ENCODE assay signal across 17 cellular contexts in the genomic region with DNA sequence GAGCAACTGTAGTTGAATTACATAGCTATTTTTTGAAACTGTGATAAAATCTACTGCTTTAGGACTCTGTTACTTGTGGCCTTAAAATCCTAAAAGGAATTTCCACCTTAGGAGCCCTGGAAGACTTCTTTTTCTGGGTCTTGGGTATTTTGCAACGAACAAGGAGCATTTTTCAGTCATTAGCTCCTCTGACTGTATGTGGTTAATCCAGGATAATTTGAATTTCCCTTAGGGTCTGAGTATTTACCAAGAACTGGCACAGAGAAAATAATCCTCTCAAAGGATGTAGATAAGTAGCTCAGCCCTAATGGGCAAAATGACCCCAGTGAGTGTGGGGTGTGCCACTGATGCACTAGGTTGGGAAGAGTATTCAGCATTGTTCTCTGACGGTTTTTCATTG.
DNase-seq lines count a peak whose midpoint lies in the region; ATAC-seq and TF ChIP-seq lines count a peak whose summit lies in the region.
"Had no signal": no experiment of that assay in that cellular context is flagged by ENCODE, and none has a peak within 500 bp of the region (broad histone marks: within the 10 kb centered on the region; RNA-seq: fewer than 3 reads in every experiment).

No MANE protein-coding gene starts in this region.

- H3K36me3 ChIP-seq in PC-9 (ENCODE audit: low read depth) = no peaks in the 10 kb centered on the region
- no peaks in the 10 kb centered on the region for H3K36me3 ChIP-seq in Karpas-422 (ENCODE audit: insufficient read depth, low read length)

- H3K4me1 ChIP-seq in PC-9 (replicated peaks; ENCODE audit: insufficient read depth) (no peaks in the 10 kb centered on the region), Karpas-422 (ENCODE audit: low read length) (peaks cover 23% of the 10 kb centered on the region)

- DNase-seq in natural killer cell = no peak
- DNase-seq in natural killer cell treated with Interleukin-12 subunit alpha and Interleukin-12 subunit beta and Interleukin-15 and Interleukin-18, amount 100 ng/mL, for 72 hours (ENCODE audit: low spot score) = no peak
- no peak for DNase-seq in PC-9
- DNase-seq in activated naive CD8-positive, alpha-beta T cell treated with anti-CD3 and anti-CD28 coated beads, Interleukin-2, amount 50 U/mL, for 24 hours = no peak
- no peak for DNase-seq in stimulated activated effector memory CD8-positive, alpha-beta T cell treated with anti-CD3 and anti-CD28 coated beads, Interleukin-12 subunit alpha, Interleukin-12 subunit beta, amount 100 ng/mL, for 72 hours (ENCODE audit: low spot score in 2 of 2)
- no peak for DNase-seq in NCI-H1930 (lab: John Stamatoyannopoulos, UW)
- no peak for DNase-seq in Karpas-422
- DNase-seq: DMS79, HCEC 1CT, MV-4-11, NCI-H1417 treated with DMSO at 0.1 percent for 48 hours, NCI-H2107, NCI-H226, NCI-H748 treated with DMSO at 0.1 percent for 48 hours, SHP77 had no signal

- no peak overlapping the region for H3K4me3 Mint-ChIP-seq in natural killer cell
- H3K4me3 Mint-ChIP-seq in natural killer cell treated with Interleukin-12 subunit alpha and Interleukin-12 subunit beta and Interleukin-15 and Interleukin-18, amount 100 ng/mL, for 72 hours = no peak overlapping the region
- peak overlapping the region; percentile 21 for H3K4me3 Mint-ChIP-seq in activated naive CD8-positive, alpha-beta T cell treated with anti-CD3 and anti-CD28 coated beads, Interleukin-2, amount 50 U/mL, for 24 hours
- no peak overlapping the region for H3K4me3 Mint-ChIP-seq in stimulated activated effector memory CD8-positive, alpha-beta T cell treated with anti-CD3 and anti-CD28 coated beads, Interleukin-12 subunit alpha, Interleukin-12 subunit beta, amount 100 ng/mL, for 72 hours

- POLR2A ChIA-PET in PC-9 (lab: Charles Lee; ENCODE audit: unreplicated experiment) = no interaction called here

- H3F3A ChIP-seq in PC-9 (ENCODE audit: insufficient read depth, low read depth) = no peaks in the 10 kb centered on the region

- no peak overlapping the region for H3K27ac ChIP-seq in PC-9
- no peak overlapping the region for H3K27ac ChIP-seq in Karpas-422 (ENCODE audit: low read length)

- ATAC-seq in natural killer cell = no peak
- no peak for ATAC-seq in natural killer cell treated with Interleukin-12 subunit alpha and Interleukin-12 subunit beta and Interleukin-15 and Interleukin-18, amount 100 ng/mL, for 72 hours
- ATAC-seq in activated naive CD8-positive, alpha-beta T cell treated with anti-CD3 and anti-CD28 coated beads, Interleukin-2, amount 50 U/mL, for 24 hours = no peak
- no peak for ATAC-seq in stimulated activated effector memory CD8-positive, alpha-beta T cell treated with anti-CD3 and anti-CD28 coated beads, Interleukin-12 subunit alpha, Interleukin-12 subunit beta, amount 100 ng/mL, for 72 hours
- ATAC-seq in HG02885 (IDR thresholded peaks at IDR 0.05; ENCODE audit: poor library complexity, unreplicated experiment) = no peak

- peak overlapping the region; percentile 16; the same call in 1 of the 2 replicates for H2AFZ ChIP-seq in PC-9
- H2AFZ ChIP-seq in Karpas-422 (ENCODE audit: low read length) = no peak overlapping the region

- H3K36me3 Mint-ChIP-seq in natural killer cell = no peaks in the 10 kb centered on the region
- no peaks in the 10 kb centered on the region for H3K36me3 Mint-ChIP-seq in natural killer cell treated with Interleukin-12 subunit alpha and Interleukin-12 subunit beta and Interleukin-15 and Interleukin-18, amount 100 ng/mL, for 72 hours
- peaks cover 2% of the 10 kb centered on the region for H3K36me3 Mint-ChIP-seq in activated naive CD8-positive, alpha-beta T cell treated with anti-CD3 and anti-CD28 coated beads, Interleukin-2, amount 50 U/mL, for 24 hours (ENCODE audit: low read depth)
- no peaks in the 10 kb centered on the region for H3K36me3 Mint-ChIP-seq in stimulated activated effector memory CD8-positive, alpha-beta T cell treated with anti-CD3 and anti-CD28 coated beads, Interleukin-12 subunit alpha, Interleukin-12 subunit beta, amount 100 ng/mL, for 72 hours
- H3K36me3 Mint-ChIP-seq: IgD-negative memory B cell had no signal

- no peaks in the 10 kb centered on the region for H3K27me3 ChIP-seq in PC-9 (ENCODE audit: insufficient read depth, low read depth)
- H3K27me3 ChIP-seq in Karpas-422 (ENCODE audit: low read length) = no peaks in the 10 kb centered on the region

- H3K4me3 ChIP-seq in PC-9 = no peak overlapping the region
- no peak overlapping the region for H3K4me3 ChIP-seq in Karpas-422 (ENCODE audit: low read length)

- no peak overlapping the region for H3K4me2 ChIP-seq in PC-9
- H3K4me2 ChIP-seq in Karpas-422 (ENCODE audit: low read depth, low read length, poor library complexity, severe bottlenecking) = no peak overlapping the region

- H3K79me2 ChIP-seq in PC-9 (ENCODE audit: low read depth) = no peaks in the 10 kb centered on the region
- no peaks in the 10 kb centered on the region for H3K79me2 ChIP-seq in Karpas-422 (ENCODE audit: low read length)

- intact Hi-C loops in natural killer cell (cut with micrococcal nuclease) = no loop called here
- intact Hi-C loops in PC-9 (cut with micrococcal nuclease; ENCODE audit: unreplicated experiment) = no loop called here

- H3K9me3 Mint-ChIP-seq in natural killer cell = no peaks in the 10 kb centered on the region
- H3K9me3 Mint-ChIP-seq in natural killer cell treated with Interleukin-12 subunit alpha and Interleukin-12 subunit beta and Interleukin-15 and Interleukin-18, amount 100 ng/mL, for 72 hours = no peaks in the 10 kb centered on the region
- no peaks in the 10 kb centered on the region for H3K9me3 Mint-ChIP-seq in activated naive CD8-positive, alpha-beta T cell treated with anti-CD3 and anti-CD28 coated beads, Interleukin-2, amount 50 U/mL, for 24 hours
- no peaks in the 10 kb centered on the region for H3K9me3 Mint-ChIP-seq in stimulated activated effector memory CD8-positive, alpha-beta T cell treated with anti-CD3 and anti-CD28 coated beads, Interleukin-12 subunit alpha, Interleukin-12 subunit beta, amount 100 ng/mL, for 72 hours
- H3K9me3 Mint-ChIP-seq: IgD-negative memory B cell had no signal

- no peaks in the 10 kb centered on the region for H4K20me1 ChIP-seq in PC-9 (ENCODE audit: insufficient read depth)
- no peaks in the 10 kb centered on the region for H4K20me1 ChIP-seq in Karpas-422 (ENCODE audit: insufficient read depth, low read depth, low read length)

- TF ChIP-seq CTCF in natural killer cell (IDR thresholded peaks at IDR 0.05) (no peak), PC-9 (conservative IDR thresholded peaks at IDR 0.05) (no peak)

- CTCF ChIA-PET in PC-9 (lab: Charles Lee) = no interaction called here

- H3K9me3 ChIP-seq in PC-9 (ENCODE audit: insufficient read depth, low read depth) (no peaks in the 10 kb centered on the region), Karpas-422 (ENCODE audit: low read length) (no peaks in the 10 kb centered on the region)

- H3K9ac ChIP-seq in Karpas-422 (ENCODE audit: low read length) = no peak overlapping the region

- H3K4me1 Mint-ChIP-seq in natural killer cell = peaks cover 54% of the 10 kb centered on the region in 2 donors
- H3K4me1 Mint-ChIP-seq in natural killer cell treated with Interleukin-12 subunit alpha and Interleukin-12 subunit beta and Interleukin-15 and Interleukin-18, amount 100 ng/mL, for 72 hours (ENCODE audit: low read depth in 2 of 2) = peaks cover 22 to 32% of the 10 kb centered on the region in 2 donors
- H3K4me1 Mint-ChIP-seq in activated naive CD8-positive, alpha-beta T cell treated with anti-CD3 and anti-CD28 coated beads, Interleukin-2, amount 50 U/mL, for 24 hours = peaks cover 61% of the 10 kb centered on the region
- H3K4me1 Mint-ChIP-seq in stimulated activated effector memory CD8-positive, alpha-beta T cell treated with anti-CD3 and anti-CD28 coated beads, Interleukin-12 subunit alpha, Interleukin-12 subunit beta, amount 100 ng/mL, for 72 hours = peaks cover 37% of the 10 kb centered on the region

- H3K27ac Mint-ChIP-seq in natural killer cell = peak overlapping the region; percentile 26 to 62
- peak overlapping the region in 1 of 2 donors; percentile 19 for H3K27ac Mint-ChIP-seq in natural killer cell treated with Interleukin-12 subunit alpha and Interleukin-12 subunit beta and Interleukin-15 and Interleukin-18, amount 100 ng/mL, for 72 hours
- peak overlapping the region; percentile 71 for H3K27ac Mint-ChIP-seq in activated naive CD8-positive, alpha-beta T cell treated with anti-CD3 and anti-CD28 coated beads, Interleukin-2, amount 50 U/mL, for 24 hours
- H3K27ac Mint-ChIP-seq in stimulated activated effector memory CD8-positive, alpha-beta T cell treated with anti-CD3 and anti-CD28 coated beads, Interleukin-12 subunit alpha, Interleukin-12 subunit beta, amount 100 ng/mL, for 72 hours = peak overlapping the region; percentile 6

- no TSS peak for BruUV-seq in PC-9 (replicated peaks; lab: Mats Ljungman, UMichigan)

- no peaks in the 10 kb centered on the region for H3K27me3 Mint-ChIP-seq in natural killer cell (ENCODE audit: low read depth in 2 of 2)
- H3K27me3 Mint-ChIP-seq in natural killer cell treated with Interleukin-12 subunit alpha and Interleukin-12 subunit beta and Interleukin-15 and Interleukin-18, amount 100 ng/mL, for 72 hours = no peaks in the 10 kb centered on the region
- no peaks in the 10 kb centered on the region for H3K27me3 Mint-ChIP-seq in activated naive CD8-positive, alpha-beta T cell treated with anti-CD3 and anti-CD28 coated beads, Interleukin-2, amount 50 U/mL, for 24 hours
- H3K27me3 Mint-ChIP-seq: IgD-negative memory B cell had no signal

- H3K9me2 ChIP-seq in PC-9 (ENCODE audit: insufficient read depth) (no peaks in the 10 kb centered on the region), Karpas-422 (replicated peaks; ENCODE audit: insufficient read depth, low read length) (no peaks in the 10 kb centered on the region)
